ENCODE assay signal across 11 cellular contexts in the genomic region with DNA sequence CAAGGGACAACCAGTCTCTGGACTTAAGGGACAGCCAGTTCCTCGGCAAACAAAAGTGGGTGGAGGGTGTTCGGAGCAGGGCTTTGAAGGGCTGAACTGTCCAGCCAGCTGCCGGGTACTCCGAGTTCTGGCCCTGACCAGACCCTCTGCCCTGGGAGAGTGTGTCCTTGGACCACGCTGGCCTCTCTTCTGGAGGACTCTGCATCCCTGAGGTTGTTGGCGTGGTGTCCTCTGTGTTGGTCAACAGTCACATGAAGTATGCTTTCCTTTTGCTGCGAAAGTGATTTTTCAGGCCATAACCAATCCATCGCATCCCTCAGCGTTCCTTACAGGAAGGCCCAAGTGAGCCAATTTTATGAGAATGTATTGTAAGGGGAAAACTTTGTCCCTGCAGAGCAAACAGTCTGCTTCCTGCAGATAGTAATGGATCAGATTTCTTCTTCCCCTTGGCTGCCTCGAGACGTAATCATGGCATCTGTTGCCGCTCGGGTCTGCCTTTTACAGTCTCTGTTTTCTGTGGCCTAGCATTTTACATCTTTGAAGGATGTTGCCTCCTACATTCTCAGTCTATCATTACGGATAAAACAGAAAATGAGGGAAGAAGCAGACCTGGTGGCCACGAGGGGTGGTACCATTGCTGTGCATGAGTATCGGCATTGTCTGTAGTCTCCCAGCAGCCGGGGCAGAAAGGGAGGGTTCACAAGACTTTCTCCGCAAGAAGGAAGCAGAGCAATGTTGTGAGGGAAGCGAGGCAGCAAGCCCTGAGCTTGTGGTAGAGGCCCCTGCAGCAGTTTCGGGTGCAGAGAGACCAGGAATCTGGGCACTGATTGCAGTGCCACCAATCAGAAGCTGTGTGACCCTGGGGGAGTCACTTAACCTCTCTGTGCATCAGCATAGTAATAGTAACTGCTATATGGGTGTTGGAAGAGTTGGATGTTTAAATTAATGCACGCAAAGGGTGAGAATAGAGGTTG. TPM values are rescaled to one million over a fixed set of nuclear protein-coding genes. Genes with fewer than 3 reads are reported as not detected.
DNase-seq lines count a peak whose midpoint lies in the region; ATAC-seq and TF ChIP-seq lines count a peak whose summit lies in the region.
"Had no signal": no experiment of that assay in that cellular context is flagged by ENCODE, and none has a peak within 500 bp of the region (broad histone marks: within the 10 kb centered on the region; RNA-seq: fewer than 3 reads in every experiment).

No MANE protein-coding gene starts in this region.

- peak overlapping the region; percentile 44 for H3K56ac ChIP-seq in mesendoderm (ENCODE audit: low read length)

- no peak overlapping the region for H3K4ac ChIP-seq in mesendoderm (ENCODE audit: low read depth, low read length)

- H3K4me1 ChIP-seq in mesendoderm (ENCODE audit: control insufficient read depth, low read depth, low read length) (peaks cover 19% of the 10 kb centered on the region), foreskin keratinocyte (no peaks in the 10 kb centered on the region)

- no peak overlapping the region for H3K4me3 Mint-ChIP-seq in activated CD8-positive, alpha-beta memory T cell treated with anti-CD3 and anti-CD28 coated beads, Interleukin-2, amount 10 ng/mL, durations not matched to agents 7 days and 5 days
- H3K4me3 Mint-ChIP-seq: T-helper 2 cell treated with Interferon-gamma antibody and Interleukin-4, amounts not matched to agents 5 μg/mL and 100 μg/mL, for 36 hours had no signal

- H3K27ac ChIP-seq in mesendoderm (ENCODE audit: low read depth, low read length) (no peak overlapping the region), foreskin keratinocyte (no peak overlapping the region)
- H3K27ac ChIP-seq: KMS-11 had no signal

- no peak overlapping the region for H2BK15ac ChIP-seq in mesendoderm (replicated peaks; ENCODE audit: low read depth)

- no peak overlapping the region for H3K9ac ChIP-seq in mesendoderm (ENCODE audit: low read length)
- H3K9ac ChIP-seq: KMS-11 had no signal

- H3K4me3 ChIP-seq in fibroblast of the aortic adventitia (ENCODE audit: low read depth, low read length) (no peak overlapping the region), mesendoderm (ENCODE audit: low read length) (no peak overlapping the region)

- H3K27ac Mint-ChIP-seq in activated CD8-positive, alpha-beta memory T cell treated with anti-CD3 and anti-CD28 coated beads, Interleukin-2, amount 10 ng/mL, durations not matched to agents 7 days and 5 days: no peak overlapping the region
- H3K27ac Mint-ChIP-seq: T-helper 2 cell treated with Interferon-gamma antibody and Interleukin-4, amounts not matched to agents 5 μg/mL and 100 μg/mL, for 36 hours had no signal

- no peak overlapping the region for H3K23ac ChIP-seq in mesendoderm (ENCODE audit: low read length)

- no peaks in the 10 kb centered on the region for H3K36me3 ChIP-seq in mesendoderm (ENCODE audit: control insufficient read depth, insufficient read depth, low read length)

- H3K4me1 Mint-ChIP-seq in activated CD8-positive, alpha-beta memory T cell treated with anti-CD3 and anti-CD28 coated beads, Interleukin-2, amount 10 ng/mL, durations not matched to agents 7 days and 5 days: no peaks in the 10 kb centered on the region

- H3K9me3 Mint-ChIP-seq in activated CD8-positive, alpha-beta memory T cell treated with anti-CD3 and anti-CD28 coated beads, Interleukin-2, amount 10 ng/mL, durations not matched to agents 7 days and 5 days (ENCODE audit: low read depth): no peaks in the 10 kb centered on the region
- H3K9me3 Mint-ChIP-seq: T-helper 2 cell treated with Interferon-gamma antibody and Interleukin-4, amounts not matched to agents 5 μg/mL and 100 μg/mL, for 36 hours had no signal

- H3K79me2 ChIP-seq in mesendoderm (ENCODE audit: control insufficient read depth, insufficient read depth, low read length): no peaks in the 10 kb centered on the region

- DNase-seq in activated CD8-positive, alpha-beta memory T cell treated with anti-CD3 and anti-CD28 coated beads, Interleukin-2, amount 10 ng/mL, durations not matched to agents 7 days and 5 days: peak; percentile 19
- no peak for DNase-seq in activated CD8-positive, alpha-beta memory T cell treated with anti-CD3 and anti-CD28 coated beads, Interleukin-2, amount 50 U/mL, for 48 hours
- peak; percentile 61 for DNase-seq in fibroblast of the aortic adventitia (ENCODE audit: low read depth)
- no peak for DNase-seq in mesendoderm
- no peak for DNase-seq in SIG-M5 (lab: John Stamatoyannopoulos, UW)
- DNase-seq in foreskin keratinocyte: no peak
- DNase-seq: activated T-cell treated with anti-CD3 and anti-CD28 coated beads, Interleukin-2, amount 50 U/mL, for 1 hour had no signal

- H3K4me2 ChIP-seq in mesendoderm (ENCODE audit: low read length): no peak overlapping the region
- H3K4me2 ChIP-seq: KMS-11 had no signal

- H4K8ac ChIP-seq in mesendoderm (ENCODE audit: low read depth, low read length): no peak overlapping the region

- no peak overlapping the region for H2AK5ac ChIP-seq in mesendoderm (ENCODE audit: low read length)

- WGBS in mesendoderm (ENCODE audit: extremely low coverage, insufficient coverage, low lambda C conversion rate): 100% methylated on average over 1 of the region's 21 CpGs

- H3K36me3 Mint-ChIP-seq in activated CD8-positive, alpha-beta memory T cell treated with anti-CD3 and anti-CD28 coated beads, Interleukin-2, amount 10 ng/mL, durations not matched to agents 7 days and 5 days: no peaks in the 10 kb centered on the region

- no peak for ATAC-seq in activated CD8-positive, alpha-beta memory T cell treated with anti-CD3 and anti-CD28 coated beads, Interleukin-2, amount 10 ng/mL, durations not matched to agents 7 days and 5 days
- ATAC-seq in HG02981 (IDR thresholded peaks at IDR 0.05; ENCODE audit: unreplicated experiment) (no peak), HG03432 (IDR thresholded peaks at IDR 0.05; ENCODE audit: unreplicated experiment) (no peak), foreskin keratinocyte (no peak)

- H3K27me3 ChIP-seq in mesendoderm (ENCODE audit: insufficient read depth, low read length, poor library complexity) (no peaks in the 10 kb centered on the region), foreskin keratinocyte (no peaks in the 10 kb centered on the region)

- no peak overlapping the region for H4K5ac ChIP-seq in mesendoderm (ENCODE audit: low read length)

- no peak overlapping the region for H3K18ac ChIP-seq in mesendoderm (ENCODE audit: low read length)

- H2BK120ac ChIP-seq in mesendoderm (ENCODE audit: low read depth, low read length): no peak overlapping the region

- peaks cover 32% of the 10 kb centered on the region for H3K27me3 Mint-ChIP-seq in activated CD8-positive, alpha-beta memory T cell treated with anti-CD3 and anti-CD28 coated beads, Interleukin-2, amount 10 ng/mL, durations not matched to agents 7 days and 5 days

- H2BK5ac ChIP-seq in mesendoderm (ENCODE audit: low read length): no peak overlapping the region

- TF ChIP-seq CTCF in fibroblast of the aortic adventitia (IDR thresholded peaks at IDR 0.05; ENCODE audit: insufficient read depth, low read length): peak; percentile 23
- TF ChIP-seq CTCF in foreskin keratinocyte (conservative IDR thresholded peaks at IDR 0.05): no peak

- CTCF ChIA-PET in activated CD8-positive, alpha-beta memory T cell treated with anti-CD3 and anti-CD28 coated beads, Interleukin-2, amount 10 ng/mL, durations not matched to agents 7 days and 5 days (lab: Charles Lee): interaction anchor here (1.0 to 11.2 kb wide), 4 partner anchors 8 to 134 kb away, joined by 5 to 269 read pairs (median 12); no protein-coding TSS in a partner anchor

- no peaks in the 10 kb centered on the region for H3K79me1 ChIP-seq in mesendoderm (ENCODE audit: low read length)

RNA-seq across cellular contexts. Expression of gene SMIM41, which starts 47.4 kb away (rescaled TPM):
- total RNA-seq in activated CD8-positive, alpha-beta memory T cell treated with anti-CD3 and anti-CD28 coated beads, Interleukin-2, amount 10 ng/mL, durations not matched to agents 7 days and 5 days: not detected
- 0.27 and 0.98 TPM in 2 replicates for total RNA-seq in fibroblast of the aortic adventitia (ENCODE audit: low replicate concordance)
- 0.03 TPM for polyA plus RNA-seq in mesendoderm (2013, experiment 1 of 2)
- not detected for polyA plus RNA-seq in mesendoderm (2013, experiment 2 of 2)
- not detected in 2 replicates for total RNA-seq in foreskin keratinocyte
- polyA plus RNA-seq in foreskin keratinocyte: not detected in 2 replicates

RNA-seq across cellular contexts. Expression of gene ATG101, which starts 57.1 kb away (rescaled TPM):
- 10 to 100 TPM; 33.3 to 42.2 TPM for total RNA-seq in activated CD8-positive, alpha-beta memory T cell treated with anti-CD3 and anti-CD28 coated beads, Interleukin-2, amount 10 ng/mL, durations not matched to agents 7 days and 5 days
- 41.1 and 89.2 TPM in 2 replicates for total RNA-seq in fibroblast of the aortic adventitia (ENCODE audit: low replicate concordance)
- polyA plus RNA-seq in mesendoderm (2013, experiment 1 of 2): 30.6 TPM
- 30.0 TPM for polyA plus RNA-seq in mesendoderm (2013, experiment 2 of 2)
- 62.5 and 66.1 TPM in 2 replicates for total RNA-seq in foreskin keratinocyte
- 77.8 and 83.1 TPM in 2 replicates for polyA plus RNA-seq in foreskin keratinocyte

Comparison
In these comparisons a context has a peak if more than half of its experiments do, and no peak if none do; other contexts are left out.
1. DNase-seq: peak in activated CD8-positive, alpha-beta memory T cell treated with anti-CD3 and anti-CD28 coated beads, Interleukin-2, amount 10 ng/mL, durations not matched to agents 7 days and 5 days (single experiment) and fibroblast of the aortic adventitia (single experiment); none in activated CD8-positive, alpha-beta memory T cell treated with anti-CD3 and anti-CD28 coated beads, Interleukin-2, amount 50 U/mL, for 48 hours (single experiment), mesendoderm (single experiment), SIG-M5 (single experiment) and foreskin keratinocyte (0 of 2).